ENCODE assay signal across 8 cellular contexts in genomic region chr5:143403607-143404415, GRCh38. TPM values are rescaled to one million over a fixed set of nuclear protein-coding genes. Genes with fewer than 3 reads are reported as not detected.
DNase-seq lines count a peak whose midpoint lies in the region; ATAC-seq and TF ChIP-seq lines count a peak whose summit lies in the region.

Gene NR3C1, minus strand, starts transcription at chr5:143403686. Its CDS starts 2,847 bp downstream, at chr5:143400839.

- H3K27me3 ChIP-seq in H7 (ENCODE audit: control insufficient read depth, insufficient read depth, low read length) (peaks cover 24% of the 10 kb centered on the region), MG63 (no peaks in the 10 kb centered on the region), right atrium auricular region (no peaks in the 10 kb centered on the region), rectal smooth muscle tissue (ENCODE audit: control insufficient read depth, insufficient read depth, low read length) (no peaks in the 10 kb centered on the region), vagina (no peaks in the 10 kb centered on the region)

- H3K36me3 ChIP-seq in H7 (replicated peaks; ENCODE audit: control insufficient read depth, insufficient read depth, low read length) (no peaks in the 10 kb centered on the region), MG63 (peaks cover 26% of the 10 kb centered on the region), right atrium auricular region (no peaks in the 10 kb centered on the region), rectal smooth muscle tissue (ENCODE audit: control insufficient read depth, insufficient read depth, low read length) (peaks cover 4% of the 10 kb centered on the region), vagina (peaks cover 0 to 4% of the 10 kb centered on the region in 2 donors)

- H3K4me1 Mint-ChIP-seq in T-helper 17 cell: peaks cover 33% of the 10 kb centered on the region

- peak in 1 of 2 donors; percentile 43 for TF ChIP-seq POLR2A in vagina (IDR thresholded peaks at IDR 0.05)

- TF ChIP-seq CTCF in GM10266 (IDR thresholded peaks at IDR 0.05; ENCODE audit: control insufficient read depth, insufficient read depth, low read depth, missing control alignments): peak; percentile 68
- peak; percentile 61 for TF ChIP-seq CTCF in right atrium auricular region (IDR thresholded peaks at IDR 0.05)
- peak in 2 of 3 experiments; percentile 26 to 42 for TF ChIP-seq CTCF in vagina (IDR thresholded peaks at IDR 0.05)

- H3K27ac Mint-ChIP-seq in T-helper 17 cell: peak within 1 kb of the TSS; percentile 98

- H3K4me3 ChIP-seq in H7 (ENCODE audit: insufficient read depth, low read depth, low read length) (peak within 1 kb of the TSS; percentile 80), MG63 (peak within 1 kb of the TSS; percentile 80), right atrium auricular region (peak within 1 kb of the TSS; percentile 78 to 82), rectal smooth muscle tissue (ENCODE audit: low read length) (peak within 1 kb of the TSS; percentile 90), vagina (peak within 1 kb of the TSS; percentile 76 to 77)

- H3K27ac ChIP-seq in right atrium auricular region (peak within 1 kb of the TSS; percentile 98 to 99), rectal smooth muscle tissue (ENCODE audit: low read depth, low read length) (peak within 1 kb of the TSS; percentile 97), vagina (peak within 1 kb of the TSS; percentile 98)

- H3K4me3 Mint-ChIP-seq in T-helper 17 cell: peak within 1 kb of the TSS; percentile 95

- H3K9me3 ChIP-seq in MG63 (no peaks in the 10 kb centered on the region), T-helper 17 cell (ENCODE audit: control insufficient read depth, low read length, poor library complexity, severe bottlenecking) (no peaks in the 10 kb centered on the region), right atrium auricular region (no peaks in the 10 kb centered on the region), vagina (no peaks in the 10 kb centered on the region)

- intact Hi-C loops in vagina (cut with DNase I): loop anchor here (5.0 to 10.0 kb wide), 4 partner anchors 89 to 389 kb away; no protein-coding TSS in a partner anchor

- H3K9ac ChIP-seq in rectal smooth muscle tissue (ENCODE audit: low read length): peak within 1 kb of the TSS; percentile 78

- H3K4me1 ChIP-seq in right atrium auricular region: peaks cover 0 to 35% of the 10 kb centered on the region in 2 donors
- H3K4me1 ChIP-seq in rectal smooth muscle tissue (ENCODE audit: control insufficient read depth, insufficient read depth, low read length): peaks cover 15% of the 10 kb centered on the region
- H3K4me1 ChIP-seq in vagina: peaks cover 33% of the 10 kb centered on the region

- DNase-seq in GM10266 (ENCODE audit: extremely low spot score) (peak; percentile 88), H7 (peak; percentile 79), MG63 (peak; percentile 94), T-helper 17 cell (peak; percentile 84 to 85 (median 84)), amygdala (lab: John Stamatoyannopoulos, UW) (peak in 55 of 56 donors; percentile 13 to 94 (median 81)), right atrium auricular region (ENCODE audit: low spot score) (peak; percentile 86), vagina (ENCODE audit: extremely low spot score in 2 of 2) (peak in 1 of 2 donors; percentile 93)

- ATAC-seq in T-helper 17 cell: peak; percentile 78

- H3K36me3 Mint-ChIP-seq in T-helper 17 cell (ENCODE audit: low read depth): no peaks in the 10 kb centered on the region

- H3K27me3 Mint-ChIP-seq in T-helper 17 cell: no peaks in the 10 kb centered on the region

RNA-seq across cellular contexts. Expression of gene NR3C1, which starts in this region (rescaled TPM):
- total RNA-seq in H7 (2014; rRNA removed; shearing (Covaris generic)): 19.0 and 21.1 TPM in 2 replicates
- 45.6 and 50.8 TPM in 2 replicates for total RNA-seq in MG63 (2014; rRNA removed; shearing (Covaris generic); ENCODE audit: low replicate concordance)
- total RNA-seq in T-helper 17 cell (100 to 1,000 TPM; 118 to 133 TPM), right atrium auricular region (10 to 100 TPM; 30.3 to 38.9 TPM), vagina (46.7 TPM)
